ENCODE assay signal across 10 cellular contexts in genomic region chr1:209485167-209485566, GRCh38.
A peak's percentile ranks its signal among the peaks of the same experiment; 100 is the strongest.
DNase-seq lines count a peak whose midpoint lies in the region; ATAC-seq, FAIRE-seq and TF ChIP-seq lines count a peak whose summit lies in the region.
"Had no signal": no experiment of that assay in that cellular context is flagged by ENCODE, and none has a peak within 500 bp of the region (broad histone marks: within the 10 kb centered on the region; RNA-seq: fewer than 3 reads in every experiment).

No MANE protein-coding gene starts in this region.

- no peak for FAIRE-seq in HTR-8/SVneo (lab: Jason Lieb, UNC)

- H3K27me3 ChIP-seq in WERI-Rb-1 (ENCODE audit: insufficient read depth, low read depth, severe bottlenecking) = peaks cover 81% of the 10 kb centered on the region
- no peaks in the 10 kb centered on the region for H3K27me3 ChIP-seq in aorta (ENCODE audit: control insufficient read depth in 1 of 2, insufficient read depth in 2 of 2, low read length in 1 of 2)

- TF ChIP-seq CTCF in RWPE1 (conservative IDR thresholded peaks at IDR 0.05; ENCODE audit: low read depth) (no peak), fibroblast of villous mesenchyme (IDR thresholded peaks at IDR 0.05; ENCODE audit: insufficient read depth, low read depth, low read length) (no peak), WERI-Rb-1 (IDR thresholded peaks at IDR 0.05; ENCODE audit: low read depth, low read length) (no peak)

- no peak overlapping the region for H3K4me3 ChIP-seq in fibroblast of villous mesenchyme (ENCODE audit: low read depth, low read length)
- H3K4me3 ChIP-seq in WERI-Rb-1 (ENCODE audit: low read depth, low read length) = no peak overlapping the region
- no peak overlapping the region for H3K4me3 ChIP-seq in aorta (ENCODE audit: low read length in 2 of 2)

- H3K9me3 ChIP-seq in WERI-Rb-1 (ENCODE audit: severe bottlenecking) = no peaks in the 10 kb centered on the region
- H3K9me3 ChIP-seq in aorta (ENCODE audit: control insufficient read depth, low read length) = no peaks in the 10 kb centered on the region

- CTCF ChIA-PET in RWPE1 (lab: Yijun Ruan, JAX) = interaction anchor here (0.7 kb wide), 1 partner anchor 1098 kb away, joined by 7 read pairs; no protein-coding TSS in a partner anchor

- ATAC-seq in HG03571 (IDR thresholded peaks at IDR 0.05; ENCODE audit: unreplicated experiment) (no peak), aorta (ENCODE audit: low FRiP score) (no peak), HG02623 (IDR thresholded peaks at IDR 0.05; ENCODE audit: unreplicated experiment) (no peak)
- ATAC-seq: naive thymus-derived CD4-positive, alpha-beta T cell; stimulated activated naive CD8-positive, alpha-beta T cell treated with anti-CD3 and anti-CD28 coated beads, Interleukin-15, Interleukin-2, amounts not matched to agents 100 U/mL and 50 U/mL, for 24 hours had no signal

- H3K4me1 ChIP-seq in aorta (ENCODE audit: control insufficient read depth in 1 of 2, insufficient read depth in 2 of 2, low read length in 2 of 2) = peaks cover 0 to 3% of the 10 kb centered on the region in 2 donors

- H3K36me3 ChIP-seq in WERI-Rb-1 (no peaks in the 10 kb centered on the region), aorta (ENCODE audit: control insufficient read depth in 1 of 2, insufficient read depth in 2 of 2, low read length in 1 of 2) (no peaks in the 10 kb centered on the region)

- 40 to 52% methylated on average over 2 of the region's 2 CpGs for WGBS in aorta, 2 donors

- intact Hi-C loops in aorta (cut with DNase I) = no loop called here

- POLR2A ChIA-PET in RWPE1 (lab: Yijun Ruan, JAX; ENCODE audit: low non-redundant PET) = interaction anchor here (1.0 kb wide), 1 partner anchor 130 kb away, joined by 3 read pairs; no protein-coding TSS in a partner anchor

- peak; percentile 15 for DNase-seq in AG08395 (ENCODE audit: low spot score)
- DNase-seq in HTR-8/SVneo (ENCODE audit: insufficient read length, low spot score) = peak; percentile 15
- DNase-seq in RWPE1 (ENCODE audit: low spot score) = peak; percentile 90
- peak; percentile 12 for DNase-seq in fibroblast of villous mesenchyme (ENCODE audit: low read depth)
- DNase-seq in WERI-Rb-1 = no peak
- DNase-seq in aorta = no peak
- DNase-seq: naive thymus-derived CD4-positive, alpha-beta T cell; stimulated activated naive CD8-positive, alpha-beta T cell treated with anti-CD3 and anti-CD28 coated beads, Interleukin-15, Interleukin-2, amounts not matched to agents 100 U/mL and 50 U/mL, for 24 hours had no signal

- peak overlapping the region; percentile 61 for H3K27ac ChIP-seq in RWPE1
- no peak overlapping the region for H3K27ac ChIP-seq in WERI-Rb-1
- no peak overlapping the region for H3K27ac ChIP-seq in aorta (ENCODE audit: low read depth in 1 of 2, low read length in 2 of 2)

Comparison
In these comparisons a context has a peak if more than half of its experiments do, and no peak if none do; other contexts are left out.
1. DNase-seq: peak in AG08395 (single experiment), HTR-8/SVneo (single experiment), RWPE1 (single experiment) and fibroblast of villous mesenchyme (single experiment); none in WERI-Rb-1 (single experiment) and aorta (0 of 2).